10 cellular contexts compared by ENCODE assay signal in the genomic region with DNA sequence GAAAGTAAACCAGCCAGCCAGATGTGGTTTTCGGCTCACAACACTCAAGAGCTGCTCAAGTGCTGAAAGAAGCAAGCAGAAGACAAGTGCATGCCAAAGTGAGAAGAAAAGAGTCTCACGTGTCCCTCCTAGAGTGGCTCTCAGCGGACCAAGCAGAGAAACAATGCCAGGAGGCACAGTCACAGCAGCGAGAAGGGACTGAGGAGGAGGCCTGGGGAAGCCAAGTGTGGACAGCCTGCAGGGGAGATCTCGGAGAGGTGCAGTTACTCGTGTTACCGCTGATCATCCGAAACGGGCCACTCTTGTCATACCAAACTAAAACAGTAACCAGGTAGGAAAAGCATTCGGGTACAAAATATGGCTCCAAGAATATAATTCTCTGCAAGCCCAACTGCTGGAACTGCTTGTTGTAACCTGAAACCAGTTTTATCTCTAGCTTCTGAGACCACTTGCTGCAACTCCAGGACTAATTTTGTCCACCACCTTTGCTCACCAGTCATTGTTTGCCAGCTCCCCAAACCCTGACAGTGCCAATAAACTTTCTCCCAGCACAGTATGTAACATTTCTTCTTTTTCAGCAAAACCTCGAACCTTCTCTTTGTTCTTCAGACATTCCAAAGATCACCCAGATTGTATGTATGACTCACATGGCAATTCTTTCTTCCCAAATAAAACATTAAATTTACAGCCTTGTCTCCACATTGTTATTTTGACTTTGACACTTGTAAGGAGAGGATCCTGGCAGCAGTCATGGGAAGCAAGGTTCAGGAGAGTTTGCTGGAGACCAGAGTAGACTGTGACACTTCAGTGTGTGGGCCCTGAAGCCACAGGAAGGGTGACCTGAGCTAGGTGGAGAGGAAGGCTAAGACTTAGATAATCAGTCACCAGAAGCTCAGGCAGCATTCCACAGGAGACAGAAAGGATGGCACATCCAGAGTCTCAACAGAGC. TPM values are rescaled to one million over a fixed set of nuclear protein-coding genes. Genes with fewer than 3 reads are reported as not detected.
A peak's percentile ranks its signal among the peaks of the same experiment; 100 is the strongest.
DNase-seq lines count a peak whose midpoint lies in the region; ATAC-seq, FAIRE-seq and TF ChIP-seq lines count a peak whose summit lies in the region.
"Had no signal": no experiment of that assay in that cellular context is flagged by ENCODE, and none has a peak within 500 bp of the region (broad histone marks: within the 10 kb centered on the region; RNA-seq: fewer than 3 reads in every experiment).

No MANE protein-coding gene starts in this region.

- no peaks in the 10 kb centered on the region for H3K27me3 Mint-ChIP-seq in chondrocyte (ENCODE audit: low read depth)
- H3K27me3 Mint-ChIP-seq in stimulated activated naive B cell treated with anti-CD40 and anti-IgM and Interleukin-4, amounts not matched to agents 10 μg/mL and 1 μg/mL and 100 μg/mL, for 72 hours: peaks cover 8 to 14% of the 10 kb centered on the region in 2 donors
- no peaks in the 10 kb centered on the region for H3K27me3 Mint-ChIP-seq in activated T-helper 2 cell treated with anti-CD3 and anti-CD28 coated beads, Interferon-gamma antibody, Interleukin-2, Interleukin-4, amounts not matched to agents 10 μg/mL and 5 μg/mL and 100 μg/mL, durations not matched to agents 14 hours and 24 hours and 36 hours (ENCODE audit: low read depth)

- H3K9me3 ChIP-seq in lower lobe of right lung: no peaks in the 10 kb centered on the region
- H3K9me3 ChIP-seq: Peyer's patch had no signal

- no peak overlapping the region for H3K4me3 Mint-ChIP-seq in chondrocyte (ENCODE audit: unreplicated experiment)
- no peak overlapping the region for H3K4me3 Mint-ChIP-seq in stimulated activated naive B cell treated with anti-CD40 and anti-IgM and Interleukin-4, amounts not matched to agents 10 μg/mL and 1 μg/mL and 100 μg/mL, for 72 hours
- no peak overlapping the region for H3K4me3 Mint-ChIP-seq in activated T-helper 2 cell treated with anti-CD3 and anti-CD28 coated beads, Interferon-gamma antibody, Interleukin-2, Interleukin-4, amounts not matched to agents 10 μg/mL and 5 μg/mL and 100 μg/mL, durations not matched to agents 14 hours and 24 hours and 36 hours (ENCODE audit: low read depth)
- H3K4me3 Mint-ChIP-seq: naive B cell had no signal

- H3K4me1 ChIP-seq in lower lobe of right lung: peaks cover 11% of the 10 kb centered on the region

- peaks cover 4% of the 10 kb centered on the region for H3K36me3 Mint-ChIP-seq in chondrocyte (ENCODE audit: low read depth)
- peaks cover 3 to 5% of the 10 kb centered on the region in 2 donors for H3K36me3 Mint-ChIP-seq in stimulated activated naive B cell treated with anti-CD40 and anti-IgM and Interleukin-4, amounts not matched to agents 10 μg/mL and 1 μg/mL and 100 μg/mL, for 72 hours
- H3K36me3 Mint-ChIP-seq in activated T-helper 2 cell treated with anti-CD3 and anti-CD28 coated beads, Interferon-gamma antibody, Interleukin-2, Interleukin-4, amounts not matched to agents 10 μg/mL and 5 μg/mL and 100 μg/mL, durations not matched to agents 14 hours and 24 hours and 36 hours (ENCODE audit: low read depth): peaks cover 9% of the 10 kb centered on the region

- no peak overlapping the region for H3K27ac ChIP-seq in lower lobe of right lung

- ATAC-seq in lower lobe of right lung: peak; percentile 82 to 95
- ATAC-seq in HG03039 (IDR thresholded peaks at IDR 0.05; ENCODE audit: unreplicated experiment): no peak
- ATAC-seq in stimulated activated naive B cell treated with anti-CD40 and anti-IgM and Interleukin-4, amounts not matched to agents 10 μg/mL and 1 μg/mL and 100 μg/mL, for 72 hours (replicated peaks): no peak

- intact Hi-C loops in lower lobe of right lung (cut with DNase I): no loop called here
- intact Hi-C loops in activated T-helper 2 cell treated with anti-CD3 and anti-CD28 coated beads, Interferon-gamma antibody, Interleukin-2, Interleukin-4, amounts not matched to agents 10 μg/mL and 5 μg/mL and 100 μg/mL, durations not matched to agents 14 hours and 24 hours and 36 hours (cut with micrococcal nuclease): no loop called here

- no peaks in the 10 kb centered on the region for H3K9me3 Mint-ChIP-seq in chondrocyte (ENCODE audit: low read depth)
- H3K9me3 Mint-ChIP-seq in stimulated activated naive B cell treated with anti-CD40 and anti-IgM and Interleukin-4, amounts not matched to agents 10 μg/mL and 1 μg/mL and 100 μg/mL, for 72 hours: peaks cover 0 to 2% of the 10 kb centered on the region in 2 donors
- H3K9me3 Mint-ChIP-seq in activated T-helper 2 cell treated with anti-CD3 and anti-CD28 coated beads, Interferon-gamma antibody, Interleukin-2, Interleukin-4, amounts not matched to agents 10 μg/mL and 5 μg/mL and 100 μg/mL, durations not matched to agents 14 hours and 24 hours and 36 hours: no peaks in the 10 kb centered on the region
- H3K9me3 Mint-ChIP-seq: naive B cell had no signal

- H3K4me1 Mint-ChIP-seq in chondrocyte (ENCODE audit: low read depth): peaks cover 36% of the 10 kb centered on the region
- peaks cover 0 to 2% of the 10 kb centered on the region in 2 donors for H3K4me1 Mint-ChIP-seq in stimulated activated naive B cell treated with anti-CD40 and anti-IgM and Interleukin-4, amounts not matched to agents 10 μg/mL and 1 μg/mL and 100 μg/mL, for 72 hours
- peaks cover 4% of the 10 kb centered on the region for H3K4me1 Mint-ChIP-seq in activated T-helper 2 cell treated with anti-CD3 and anti-CD28 coated beads, Interferon-gamma antibody, Interleukin-2, Interleukin-4, amounts not matched to agents 10 μg/mL and 5 μg/mL and 100 μg/mL, durations not matched to agents 14 hours and 24 hours and 36 hours (ENCODE audit: low read depth)

- H3K27ac Mint-ChIP-seq in chondrocyte (ENCODE audit: unreplicated experiment): peak overlapping the region; percentile 81
- H3K27ac Mint-ChIP-seq in stimulated activated naive B cell treated with anti-CD40 and anti-IgM and Interleukin-4, amounts not matched to agents 10 μg/mL and 1 μg/mL and 100 μg/mL, for 72 hours: no peak overlapping the region
- H3K27ac Mint-ChIP-seq in activated T-helper 2 cell treated with anti-CD3 and anti-CD28 coated beads, Interferon-gamma antibody, Interleukin-2, Interleukin-4, amounts not matched to agents 10 μg/mL and 5 μg/mL and 100 μg/mL, durations not matched to agents 14 hours and 24 hours and 36 hours: no peak overlapping the region

- no peak for FAIRE-seq in HTR-8/SVneo (lab: Jason Lieb, UNC)

- H3K27me3 ChIP-seq in lower lobe of right lung (ENCODE audit: low read depth): no peaks in the 10 kb centered on the region
- H3K27me3 ChIP-seq: Peyer's patch had no signal

- no peak overlapping the region for H3K4me3 ChIP-seq in AG09309 (ENCODE audit: control insufficient read depth, low read depth, low read length)
- H3K4me3 ChIP-seq in lower lobe of right lung: no peak overlapping the region
- H3K4me3 ChIP-seq: Peyer's patch had no signal

- DNase-seq in AG09309 (ENCODE audit: low read depth) (peak; percentile 41), HTR-8/SVneo (ENCODE audit: insufficient read length, low spot score) (peak; percentile 32), chondrocyte (ENCODE audit: low spot score) (no peak), lower lobe of right lung (peak; percentile 53)
- DNase-seq in stimulated activated naive B cell treated with anti-CD40 and anti-IgM and Interleukin-4, amounts not matched to agents 10 μg/mL and 1 μg/mL and 100 μg/mL, for 72 hours: no peak
- no peak for DNase-seq in stimulated activated CD4-positive, alpha-beta T cell treated with anti-CD3 and anti-CD28 coated beads, Interleukin-15, amount 100 ng/mL, for 24 hours
- DNase-seq in activated T-helper 2 cell treated with anti-CD3 and anti-CD28 coated beads, Interferon-gamma antibody, Interleukin-2, Interleukin-4, amounts not matched to agents 10 μg/mL and 5 μg/mL and 100 μg/mL, durations not matched to agents 14 hours and 24 hours and 36 hours (ENCODE audit: low spot score): no peak
- DNase-seq: naive B cell had no signal

- TF ChIP-seq CTCF in AG09309 (IDR thresholded peaks at IDR 0.05; ENCODE audit: control insufficient read depth, insufficient read depth, low read depth, low read length, missing control alignments) (no peak), chondrocyte (IDR thresholded peaks at IDR 0.05) (no peak), lower lobe of right lung (IDR thresholded peaks at IDR 0.05) (no peak)

- no peaks in the 10 kb centered on the region for H3K36me3 ChIP-seq in lower lobe of right lung
- H3K36me3 ChIP-seq: Peyer's patch had no signal

RNA-seq across cellular contexts. Expression of a gene that starts 6.3 kb away (rescaled TPM):
- 10.3 to 14.2 TPM (median 13.0 TPM) in 3 replicates for total RNA-seq in chondrocyte
- 32.4 TPM for total RNA-seq in lower lobe of right lung
- 7.0 and 8.0 TPM in 2 replicates for total RNA-seq in activated T-helper 2 cell treated with anti-CD3 and anti-CD28 coated beads, Interferon-gamma antibody, Interleukin-2, Interleukin-4, amounts not matched to agents 10 μg/mL and 5 μg/mL and 100 μg/mL, durations not matched to agents 14 hours and 24 hours and 36 hours

RNA-seq across cellular contexts. Expression of a gene that starts 41.0 kb away (rescaled TPM):
- total RNA-seq in chondrocyte (1.5 to 7.9 TPM (median 1.7 TPM) in 3 replicates), lower lobe of right lung (1.1 TPM)
- total RNA-seq in activated T-helper 2 cell treated with anti-CD3 and anti-CD28 coated beads, Interferon-gamma antibody, Interleukin-2, Interleukin-4, amounts not matched to agents 10 μg/mL and 5 μg/mL and 100 μg/mL, durations not matched to agents 14 hours and 24 hours and 36 hours: 19.5 and 19.6 TPM in 2 replicates

Comparison
In these comparisons a context has a peak if more than half of its experiments do, and no peak if none do; other contexts are left out.
1. DNase-seq: peak in AG09309 (single experiment), HTR-8/SVneo (single experiment) and lower lobe of right lung (single experiment); none in chondrocyte (single experiment), stimulated activated naive B cell treated with anti-CD40 and anti-IgM and Interleukin-4, amounts not matched to agents 10 μg/mL and 1 μg/mL and 100 μg/mL, for 72 hours (single experiment), stimulated activated CD4-positive, alpha-beta T cell treated with anti-CD3 and anti-CD28 coated beads, Interleukin-15, amount 100 ng/mL, for 24 hours (single experiment) and activated T-helper 2 cell treated with anti-CD3 and anti-CD28 coated beads, Interferon-gamma antibody, Interleukin-2, Interleukin-4, amounts not matched to agents 10 μg/mL and 5 μg/mL and 100 μg/mL, durations not matched to agents 14 hours and 24 hours and 36 hours (single experiment).
2. ATAC-seq: peak in lower lobe of right lung (2 of 2); none in HG03039 (single experiment) and stimulated activated naive B cell treated with anti-CD40 and anti-IgM and Interleukin-4, amounts not matched to agents 10 μg/mL and 1 μg/mL and 100 μg/mL, for 72 hours (0 of 2).